In genomic region chrX:154484255-154485149, GRCh38 we compare ENCODE assay signal across 11 cellular contexts. TPM values are rescaled to one million over a fixed set of nuclear protein-coding genes. Genes with fewer than 3 reads are reported as not detected.
DNase-seq lines count a peak whose midpoint lies in the region; ATAC-seq and TF ChIP-seq lines count a peak whose summit lies in the region.
"Had no signal": no experiment of that assay in that cellular context is flagged by ENCODE, and none has a peak within 500 bp of the region (broad histone marks: within the 10 kb centered on the region; RNA-seq: fewer than 3 reads in every experiment).

No MANE protein-coding gene starts in this region.

- H3K4me3 Mint-ChIP-seq in CD4-positive, alpha-beta memory T cell, result peak overlapping the region in 5 of 8 donors; percentile 12 to 73 (median 50)
- H3K4me3 Mint-ChIP-seq in activated CD8-positive, alpha-beta T cell treated with anti-CD3 and anti-CD28 coated beads for 36 hours, result peak overlapping the region; percentile 71
- peak overlapping the region in 7 of 10 donors; percentile 7 to 80 (median 51) for H3K4me3 Mint-ChIP-seq in naive thymus-derived CD8-positive, alpha-beta T cell

- POLR2A ChIA-PET in CD4-positive, alpha-beta memory T cell (lab: Charles Lee; ENCODE audit: partially characterized antibody), result interaction anchor here (1.0 to 8.9 kb wide), 7 partner anchors 26 to 690 kb away, joined by 3 to 111 read pairs (median 7); partner anchors contain the start of genes FAM3A, IDH3G, PLXNA3 and RPL10
- POLR2A ChIA-PET in activated CD8-positive, alpha-beta T cell treated with anti-CD3 and anti-CD28 coated beads for 36 hours (lab: Charles Lee), result interaction anchor here (0.6 to 1.2 kb wide), 3 partner anchors 9 to 582 kb away, joined by 3 read pairs; no protein-coding TSS in a partner anchor
- POLR2A ChIA-PET in naive thymus-derived CD8-positive, alpha-beta T cell (lab: Charles Lee), result interaction anchor here (0.6 to 9.4 kb wide), 6 partner anchors 28 to 85 kb away, joined by 3 to 102 read pairs (median 6); partner anchors contain the start of genes FAM50A, IKBKG and RPL10

- H3K4me1 Mint-ChIP-seq in CD4-positive, alpha-beta memory T cell, result peaks cover 2 to 42% (median 11%) of the 10 kb centered on the region in 4 donors
- peaks cover 23% of the 10 kb centered on the region for H3K4me1 Mint-ChIP-seq in activated CD8-positive, alpha-beta T cell treated with anti-CD3 and anti-CD28 coated beads for 36 hours (ENCODE audit: low read depth)
- H3K4me1 Mint-ChIP-seq in naive thymus-derived CD8-positive, alpha-beta T cell, result peaks cover 1 to 43% (median 27%) of the 10 kb centered on the region in 4 donors

- H3K9me3 Mint-ChIP-seq in CD4-positive, alpha-beta memory T cell, result no peaks in the 10 kb centered on the region
- no peaks in the 10 kb centered on the region for H3K9me3 Mint-ChIP-seq in activated CD8-positive, alpha-beta T cell treated with anti-CD3 and anti-CD28 coated beads for 36 hours
- no peaks in the 10 kb centered on the region for H3K9me3 Mint-ChIP-seq in naive thymus-derived CD8-positive, alpha-beta T cell

- no peak overlapping the region for H3K4me3 ChIP-seq in CD4-positive, alpha-beta memory T cell (ENCODE audit: low read length in 2 of 2)
- peak overlapping the region; percentile 59; the same call in 1 of the 2 replicates for H3K4me3 ChIP-seq in HL-60 (replicated peaks; ENCODE audit: insufficient read depth, low read length)

- DNase-seq in CD4-positive, alpha-beta memory T cell, result no peak
- DNase-seq in HL-60 (ENCODE audit: low read depth in 1 of 2, low spot score in 1 of 2) (peak in 1 of 2 experiments; percentile 32), SHP77 treated with DMSO at 0.1 percent for 48 hours (lab: John Stamatoyannopoulos, UW) (no peak), anterior cingulate cortex (lab: John Stamatoyannopoulos, UW) (no peak)
- DNase-seq in activated CD8-positive, alpha-beta T cell treated with anti-CD3 and anti-CD28 coated beads for 36 hours, result peak; percentile 17
- DNase-seq in naive thymus-derived CD8-positive, alpha-beta T cell, result no peak
- DNase-seq in NK-92 treated with Interleukin-12 subunit alpha and Interleukin-12 subunit beta, amount 100 ng/mL, for 24 hours (lab: John Stamatoyannopoulos, UW), result no peak
- DNase-seq: activated gamma-delta T cell, NCI-H226, nucleus accumbens had no signal

- H3K27ac ChIP-seq in CD4-positive, alpha-beta memory T cell (ENCODE audit: low read depth, low read length), result no peak overlapping the region
- peak overlapping the region; percentile 80 for H3K27ac ChIP-seq in HL-60 (replicated peaks)

- H3K27ac Mint-ChIP-seq in CD4-positive, alpha-beta memory T cell, result peak overlapping the region in 1 of 7 donors; percentile 27
- peak overlapping the region; percentile 46 for H3K27ac Mint-ChIP-seq in activated CD8-positive, alpha-beta T cell treated with anti-CD3 and anti-CD28 coated beads for 36 hours
- peak overlapping the region in 3 of 10 donors; percentile 3 to 27 (median 20) for H3K27ac Mint-ChIP-seq in naive thymus-derived CD8-positive, alpha-beta T cell

- no peaks in the 10 kb centered on the region for H3K36me3 ChIP-seq in CD4-positive, alpha-beta memory T cell (ENCODE audit: insufficient read depth, low read length)

- CTCF ChIA-PET in CD4-positive, alpha-beta memory T cell (lab: Charles Lee; ENCODE audit: partially characterized antibody), result interaction anchor here (3.4 kb wide), 1 partner anchor 43 kb away, joined by 10 read pairs; no protein-coding TSS in a partner anchor
- CTCF ChIA-PET in activated CD8-positive, alpha-beta T cell treated with anti-CD3 and anti-CD28 coated beads for 36 hours (lab: Charles Lee), result no interaction called here

- no peaks in the 10 kb centered on the region for H3K27me3 ChIP-seq in CD4-positive, alpha-beta memory T cell (ENCODE audit: insufficient read depth, low read length)
- no peaks in the 10 kb centered on the region for H3K27me3 ChIP-seq in HL-60 (ENCODE audit: insufficient read depth, poor library complexity, severe bottlenecking)

- no peak for ATAC-seq in activated CD8-positive, alpha-beta T cell treated with anti-CD3 and anti-CD28 coated beads for 36 hours
- ATAC-seq in naive thymus-derived CD8-positive, alpha-beta T cell, result no peak
- ATAC-seq in HG02678 (IDR thresholded peaks at IDR 0.05; ENCODE audit: unreplicated experiment), result no peak

- TF ChIP-seq CTCF in HL-60 (IDR thresholded peaks at IDR 0.05; ENCODE audit: insufficient read depth, low read length), result no peak
- no peak for TF ChIP-seq CTCF in activated CD8-positive, alpha-beta T cell treated with anti-CD3 and anti-CD28 coated beads for 36 hours (IDR thresholded peaks at IDR 0.05)

- peaks cover 45% of the 10 kb centered on the region for H3K4me1 ChIP-seq in CD4-positive, alpha-beta memory T cell (ENCODE audit: insufficient read depth, low read length)

- no peaks in the 10 kb centered on the region for H3K27me3 Mint-ChIP-seq in CD4-positive, alpha-beta memory T cell
- H3K27me3 Mint-ChIP-seq in activated CD8-positive, alpha-beta T cell treated with anti-CD3 and anti-CD28 coated beads for 36 hours, result no peaks in the 10 kb centered on the region
- no peaks in the 10 kb centered on the region for H3K27me3 Mint-ChIP-seq in naive thymus-derived CD8-positive, alpha-beta T cell

- no peaks in the 10 kb centered on the region for H3K9me3 ChIP-seq in CD4-positive, alpha-beta memory T cell (ENCODE audit: control insufficient read depth in 1 of 2, low read length in 2 of 2)

- H3K36me3 Mint-ChIP-seq in CD4-positive, alpha-beta memory T cell, result peaks cover 0 to 7% of the 10 kb centered on the region in 2 donors
- peaks cover 18% of the 10 kb centered on the region for H3K36me3 Mint-ChIP-seq in activated CD8-positive, alpha-beta T cell treated with anti-CD3 and anti-CD28 coated beads for 36 hours (ENCODE audit: low read depth)
- peaks cover 0 to 8% (median 0%) of the 10 kb centered on the region in 3 donors for H3K36me3 Mint-ChIP-seq in naive thymus-derived CD8-positive, alpha-beta T cell

- intact Hi-C loops in CD4-positive, alpha-beta memory T cell (cut with micrococcal nuclease), result no loop called here
- intact Hi-C loops in activated CD8-positive, alpha-beta T cell treated with anti-CD3 and anti-CD28 coated beads for 36 hours (cut with micrococcal nuclease), result no loop called here

RNA-seq across cellular contexts. Expression of gene UBL4A, which starts 1.9 kb away (rescaled TPM):
- 10 to 100 TPM; 33.2 to 41.3 TPM for total RNA-seq in CD4-positive, alpha-beta memory T cell
- polyA plus RNA-seq in CD4-positive, alpha-beta memory T cell, result 10 to 100 TPM; 56.9 to 66.8 TPM
- total RNA-seq in activated CD8-positive, alpha-beta T cell treated with anti-CD3 and anti-CD28 coated beads for 36 hours, result 10 to 100 TPM; 46.5 to 47.6 TPM
- 10 to 100 TPM; 29.0 to 30.9 TPM for total RNA-seq in naive thymus-derived CD8-positive, alpha-beta T cell
- polyA plus RNA-seq in naive thymus-derived CD8-positive, alpha-beta T cell, result 10 to 100 TPM; 31.1 to 51.7 (median 37.9) TPM

RNA-seq across cellular contexts. Expression of gene LAGE3, which starts 5.4 kb away (rescaled TPM):
- total RNA-seq in CD4-positive, alpha-beta memory T cell, result 10 to 100 TPM; 18.5 to 19.3 TPM
- 10 to 100 TPM; 46.0 to 58.0 TPM for polyA plus RNA-seq in CD4-positive, alpha-beta memory T cell
- 10 to 100 TPM; 49.8 to 50.1 TPM for total RNA-seq in activated CD8-positive, alpha-beta T cell treated with anti-CD3 and anti-CD28 coated beads for 36 hours
- total RNA-seq in naive thymus-derived CD8-positive, alpha-beta T cell, result 10 to 100 TPM; 18.6 to 23.3 TPM
- polyA plus RNA-seq in naive thymus-derived CD8-positive, alpha-beta T cell, result 10 to 100 TPM; 62.6 to 81.8 (median 72.7) TPM

RNA-seq across cellular contexts. Expression of gene SLC10A3, which starts 5.9 kb away (rescaled TPM):
- 10 to 100 TPM; 22.5 to 23.7 TPM for total RNA-seq in CD4-positive, alpha-beta memory T cell
- 10 to 100 TPM; 61.4 to 62.3 TPM for polyA plus RNA-seq in CD4-positive, alpha-beta memory T cell
- 10 to 100 TPM; 13.2 to 14.1 TPM for total RNA-seq in activated CD8-positive, alpha-beta T cell treated with anti-CD3 and anti-CD28 coated beads for 36 hours
- 10 to 100 TPM; 18.2 to 20.9 TPM for total RNA-seq in naive thymus-derived CD8-positive, alpha-beta T cell
- 10 to 100 TPM; 30.5 to 42.3 (median 35.9) TPM for polyA plus RNA-seq in naive thymus-derived CD8-positive, alpha-beta T cell

RNA-seq across cellular contexts. Expression of gene PLXNA3, which starts 26.4 kb away (rescaled TPM):
- 10 to 100 TPM; 78.8 to 90.3 TPM for total RNA-seq in CD4-positive, alpha-beta memory T cell
- 1 to 10 TPM in 1 of 2 donors, under 1 TPM in 1; 0.29 to 1.2 TPM for polyA plus RNA-seq in CD4-positive, alpha-beta memory T cell
- total RNA-seq in activated CD8-positive, alpha-beta T cell treated with anti-CD3 and anti-CD28 coated beads for 36 hours, result 10 to 100 TPM; 36.5 to 40.5 TPM
- 10 to 100 TPM; 49.5 to 50.4 TPM for total RNA-seq in naive thymus-derived CD8-positive, alpha-beta T cell
- polyA plus RNA-seq in naive thymus-derived CD8-positive, alpha-beta T cell, result under 1 TPM; 0.27 to 0.67 (median 0.36) TPM

RNA-seq across cellular contexts. Expression of gene FAM3A, which starts 31.5 kb away (rescaled TPM):
- total RNA-seq in CD4-positive, alpha-beta memory T cell, result 10 to 100 TPM; 51.0 to 51.8 TPM
- 10 to 100 TPM; 18.4 to 20.2 TPM for polyA plus RNA-seq in CD4-positive, alpha-beta memory T cell
- total RNA-seq in activated CD8-positive, alpha-beta T cell treated with anti-CD3 and anti-CD28 coated beads for 36 hours, result 10 to 100 TPM; 27.9 to 31.9 TPM
- total RNA-seq in naive thymus-derived CD8-positive, alpha-beta T cell, result 10 to 100 TPM; 66.0 to 69.4 TPM
- 10 to 100 TPM; 24.3 to 33.3 (median 26.0) TPM for polyA plus RNA-seq in naive thymus-derived CD8-positive, alpha-beta T cell
